In genomic region chr15:33146051-33146450, GRCh38 we compare ENCODE assay signal across 2 cellular contexts.
TF ChIP-seq lines count a peak whose summit lies in the region.

No MANE protein-coding gene starts in this region.

TF ChIP-seq in SK-N-SH, 30 proteins besides CTCF, POLR2A, EP300 and RAD21:
- TF ChIP-seq CHD2 (IDR thresholded peaks at IDR 0.05; ENCODE audit: low read length, partially characterized antibody) (no peak), FOXM1 (IDR thresholded peaks at IDR 0.05; ENCODE audit: low read depth) (no peak), RXRA (IDR thresholded peaks at IDR 0.05; ENCODE audit: borderline replicate concordance, low read depth) (no peak), USF1 (IDR thresholded peaks at IDR 0.05; ENCODE audit: borderline replicate concordance, low read depth) (no peak), ELF1 (IDR thresholded peaks at IDR 0.05) (no peak), YY1 (IDR thresholded peaks at IDR 0.05; ENCODE audit: low read depth) (no peak), JUND (IDR thresholded peaks at IDR 0.05) (no peak), PBX3 (IDR thresholded peaks at IDR 0.05) (no peak), POLR2AphosphoS5 (IDR thresholded peaks at IDR 0.05; ENCODE audit: low read depth, low read length) (no peak)

TF ChIP-seq in SK-N-SH treated with all-trans-retinoic acid at 6 μM for 48 hours, 23 proteins besides CTCF, POLR2A, EP300 and RAD21:
- TF ChIP-seq POU6F1 (CRISPR knock-in tag; IDR thresholded peaks at IDR 0.05; ENCODE audit: borderline replicate concordance, low read depth), result no peak
- no peak for TF ChIP-seq ARNTL (CRISPR knock-in tag; IDR thresholded peaks at IDR 0.05; ENCODE audit: borderline replicate concordance, low read depth)
- no peak for TF ChIP-seq SNAI2 (CRISPR knock-in tag; IDR thresholded peaks at IDR 0.05)
- no peak for TF ChIP-seq GLIS3 (CRISPR knock-in tag; IDR thresholded peaks at IDR 0.05)
- no peak for TF ChIP-seq ZFP30 (CRISPR knock-in tag; IDR thresholded peaks at IDR 0.05)
- TF ChIP-seq CSRNP3 (CRISPR knock-in tag; IDR thresholded peaks at IDR 0.05), result no peak
- TF ChIP-seq BACH2 (CRISPR knock-in tag; IDR thresholded peaks at IDR 0.05; ENCODE audit: borderline replicate concordance), result no peak
- TF ChIP-seq RARB (CRISPR knock-in tag; IDR thresholded peaks at IDR 0.05), result no peak
- TF ChIP-seq CREB5 (CRISPR knock-in tag; IDR thresholded peaks at IDR 0.05; ENCODE audit: low read depth), result no peak
- no peak for TF ChIP-seq CSDC2 (CRISPR knock-in tag; IDR thresholded peaks at IDR 0.05)
- no peak for TF ChIP-seq TOX (CRISPR knock-in tag; IDR thresholded peaks at IDR 0.05; ENCODE audit: borderline replicate concordance)
- TF ChIP-seq ZNF565 (CRISPR knock-in tag; conservative IDR thresholded peaks at IDR 0.05; ENCODE audit: low read depth), result no peak
